ENCODE assay signal across 20 cellular contexts in genomic region chr2:191917967-191918651, GRCh38.
DNase-seq lines count a peak whose midpoint lies in the region; ATAC-seq and TF ChIP-seq lines count a peak whose summit lies in the region.
"Had no signal": no experiment of that assay in that cellular context is flagged by ENCODE, and none has a peak within 500 bp of the region (broad histone marks: within the 10 kb centered on the region; RNA-seq: fewer than 3 reads in every experiment).

No MANE protein-coding gene starts in this region.

- H3K4me1 Mint-ChIP-seq in activated T-helper 2 cell treated with anti-CD3 and anti-CD28 coated beads, Interferon-gamma antibody, Interleukin-2, Interleukin-4, amounts not matched to agents 10 μg/mL and 5 μg/mL and 100 μg/mL, durations not matched to agents 14 hours and 24 hours and 36 hours (ENCODE audit: low read depth): no peaks in the 10 kb centered on the region
- H3K4me1 Mint-ChIP-seq: activated naive CD8-positive, alpha-beta T cell treated with anti-CD3 and anti-CD28 coated beads, Interleukin-2, amount 10 ng/mL, durations not matched to agents 7 days and 5 days; naive thymus-derived CD8-positive, alpha-beta T cell had no signal

- H3K4me1 ChIP-seq in heart right ventricle (peaks cover 0 to 14% (median 0%) of the 10 kb centered on the region in 9 donors), smooth muscle cell (ENCODE audit: low read depth) (no peaks in the 10 kb centered on the region)
- H3K4me1 ChIP-seq: foreskin keratinocyte, prostate gland had no signal

- H3K4me3 ChIP-seq in heart right ventricle (no peak overlapping the region), smooth muscle cell (no peak overlapping the region)
- H3K4me3 ChIP-seq: lung, prostate gland had no signal

- no peak; the same call in 2 of the 3 replicates for ATAC-seq in SK-N-SH treated with all-trans-retinoic acid at 6 μM for 48 hours
- ATAC-seq in heart right ventricle: peak; percentile 73 to 98 (median 88)
- ATAC-seq: activated T-cell treated with anti-CD3 and anti-CD28 coated beads, Interleukin-2, amount 50 U/mL, for 4 hours; foreskin keratinocyte; naive thymus-derived CD8-positive, alpha-beta T cell; stimulated activated naive CD8-positive, alpha-beta T cell treated with anti-CD3 and anti-CD28 coated beads, Interleukin-15, Interleukin-2, amounts not matched to agents 100 U/mL and 50 U/mL, for 24 hours had no signal

- H3K9me3 ChIP-seq in heart right ventricle (no peaks in the 10 kb centered on the region), smooth muscle cell (replicated peaks; ENCODE audit: low read depth) (no peaks in the 10 kb centered on the region)
- H3K9me3 ChIP-seq: prostate gland had no signal

- DNase-seq in NCI-H1694 treated with DMSO at 0.1 percent for 48 hours (lab: John Stamatoyannopoulos, UW) (peak; percentile 56), NCI-H1694 (lab: John Stamatoyannopoulos, UW) (no peak), heart right ventricle (peak; percentile 12 to 18), smooth muscle cell (lab: John Stamatoyannopoulos, UW; ENCODE audit: unreplicated experiment) (no peak), GM10248 (ENCODE audit: extremely low spot score) (no peak)
- no peak for DNase-seq in central memory CD4-positive, alpha-beta T cell
- DNase-seq in activated T-helper 2 cell treated with anti-CD3 and anti-CD28 coated beads, Interferon-gamma antibody, Interleukin-2, Interleukin-4, amounts not matched to agents 10 μg/mL and 5 μg/mL and 100 μg/mL, durations not matched to agents 14 hours and 24 hours and 36 hours (ENCODE audit: low spot score): no peak
- DNase-seq: activated CD4-positive, alpha-beta T cell treated with anti-CD3 and anti-CD28 coated beads, Interleukin-2, amount 50 U/mL, for 48 hours; activated naive CD8-positive, alpha-beta T cell treated with anti-CD3 and anti-CD28 coated beads, Interleukin-2, amount 10 ng/mL, durations not matched to agents 7 days and 5 days; activated T-cell treated with anti-CD3 and anti-CD28 coated beads, Interleukin-2, amount 50 U/mL, for 4 hours; foreskin keratinocyte; naive thymus-derived CD8-positive, alpha-beta T cell; NCI-H510A; stimulated activated naive CD8-positive, alpha-beta T cell treated with anti-CD3 and anti-CD28 coated beads, Interleukin-15, Interleukin-2, amounts not matched to agents 100 U/mL and 50 U/mL, for 24 hours; SW 1271 had no signal

- no peak overlapping the region for H3K4me2 ChIP-seq in smooth muscle cell

- H2AFZ ChIP-seq in smooth muscle cell (ENCODE audit: low read depth): peak overlapping the region; percentile 15

- H3K36me3 ChIP-seq in heart right ventricle (no peaks in the 10 kb centered on the region), smooth muscle cell (ENCODE audit: low read depth) (no peaks in the 10 kb centered on the region)
- H3K36me3 ChIP-seq: prostate gland had no signal

- no peaks in the 10 kb centered on the region for H3K79me2 ChIP-seq in smooth muscle cell (ENCODE audit: low read depth)

- no peak overlapping the region for H3K4me3 Mint-ChIP-seq in activated T-helper 2 cell treated with anti-CD3 and anti-CD28 coated beads, Interferon-gamma antibody, Interleukin-2, Interleukin-4, amounts not matched to agents 10 μg/mL and 5 μg/mL and 100 μg/mL, durations not matched to agents 14 hours and 24 hours and 36 hours (ENCODE audit: low read depth)
- H3K4me3 Mint-ChIP-seq: activated naive CD8-positive, alpha-beta T cell treated with anti-CD3 and anti-CD28 coated beads, Interleukin-2, amount 10 ng/mL, durations not matched to agents 7 days and 5 days; activated T-cell treated with anti-CD3 and anti-CD28 coated beads, Interleukin-2, amount 50 U/mL, for 4 hours; CD14-positive monocyte; naive thymus-derived CD8-positive, alpha-beta T cell had no signal

- no peaks in the 10 kb centered on the region for H3K36me3 Mint-ChIP-seq in activated T-helper 2 cell treated with anti-CD3 and anti-CD28 coated beads, Interferon-gamma antibody, Interleukin-2, Interleukin-4, amounts not matched to agents 10 μg/mL and 5 μg/mL and 100 μg/mL, durations not matched to agents 14 hours and 24 hours and 36 hours (ENCODE audit: low read depth)
- H3K36me3 Mint-ChIP-seq: activated naive CD8-positive, alpha-beta T cell treated with anti-CD3 and anti-CD28 coated beads, Interleukin-2, amount 10 ng/mL, durations not matched to agents 7 days and 5 days; CD14-positive monocyte; naive thymus-derived CD8-positive, alpha-beta T cell had no signal

- H3K27me3 ChIP-seq in heart right ventricle (no peaks in the 10 kb centered on the region), smooth muscle cell (ENCODE audit: low read depth) (no peaks in the 10 kb centered on the region)
- H3K27me3 ChIP-seq: foreskin keratinocyte had no signal

- WGBS in heart right ventricle, 2 donors: 53 to 64% methylated on average over 9 of the region's 9 CpGs
- WGBS in smooth muscle cell (ENCODE audit: low lambda C conversion rate): 75% methylated on average over 9 of the region's 9 CpGs

- H3K27ac ChIP-seq in heart right ventricle (peak overlapping the region in 3 of 10 donors; percentile 3 to 37 (median 34)), smooth muscle cell (ENCODE audit: low read depth) (no peak overlapping the region)
- H3K27ac ChIP-seq: foreskin keratinocyte, prostate gland, VCaP had no signal

- no peak for TF ChIP-seq CTCF in heart right ventricle (IDR thresholded peaks at IDR 0.05)
- no peak for TF ChIP-seq CTCF in smooth muscle cell (IDR thresholded peaks at IDR 0.05; ENCODE audit: borderline replicate concordance, insufficient read depth, poor library complexity, severe bottlenecking)
- no peak for TF ChIP-seq CTCF in GM10248 (IDR thresholded peaks at IDR 0.05; ENCODE audit: control extremely low read depth, extremely low read depth, low read depth, missing control alignments)

- H3K27ac Mint-ChIP-seq in activated T-helper 2 cell treated with anti-CD3 and anti-CD28 coated beads, Interferon-gamma antibody, Interleukin-2, Interleukin-4, amounts not matched to agents 10 μg/mL and 5 μg/mL and 100 μg/mL, durations not matched to agents 14 hours and 24 hours and 36 hours: no peak overlapping the region
- H3K27ac Mint-ChIP-seq: activated naive CD8-positive, alpha-beta T cell treated with anti-CD3 and anti-CD28 coated beads, Interleukin-2, amount 10 ng/mL, durations not matched to agents 7 days and 5 days; naive thymus-derived CD8-positive, alpha-beta T cell had no signal

- CTCF ChIA-PET in GM10248 (lab: Yijun Ruan, JAX): interaction anchor here (0.7 kb wide), 1 partner anchor 12 kb away, joined by 3 read pairs; no protein-coding TSS in a partner anchor

- intact Hi-C loops in heart right ventricle (cut with DNase I): no loop called here
- intact Hi-C loops in activated T-helper 2 cell treated with anti-CD3 and anti-CD28 coated beads, Interferon-gamma antibody, Interleukin-2, Interleukin-4, amounts not matched to agents 10 μg/mL and 5 μg/mL and 100 μg/mL, durations not matched to agents 14 hours and 24 hours and 36 hours (cut with micrococcal nuclease): no loop called here

- H4K20me1 ChIP-seq in smooth muscle cell (ENCODE audit: low read depth): no peaks in the 10 kb centered on the region

- no peak overlapping the region for H3K9ac ChIP-seq in smooth muscle cell (ENCODE audit: low read depth)

- POLR2A ChIA-PET in GM10248 (lab: Yijun Ruan, JAX): no interaction called here

- H3K9me3 Mint-ChIP-seq in activated T-helper 2 cell treated with anti-CD3 and anti-CD28 coated beads, Interferon-gamma antibody, Interleukin-2, Interleukin-4, amounts not matched to agents 10 μg/mL and 5 μg/mL and 100 μg/mL, durations not matched to agents 14 hours and 24 hours and 36 hours: no peaks in the 10 kb centered on the region
- H3K9me3 Mint-ChIP-seq: activated naive CD8-positive, alpha-beta T cell treated with anti-CD3 and anti-CD28 coated beads, Interleukin-2, amount 10 ng/mL, durations not matched to agents 7 days and 5 days; activated T-cell treated with anti-CD3 and anti-CD28 coated beads, Interleukin-2, amount 50 U/mL, for 4 hours had no signal

- H3F3A ChIP-seq in smooth muscle cell (ENCODE audit: low read depth): no peaks in the 10 kb centered on the region

- no peaks in the 10 kb centered on the region for H3K27me3 Mint-ChIP-seq in activated T-helper 2 cell treated with anti-CD3 and anti-CD28 coated beads, Interferon-gamma antibody, Interleukin-2, Interleukin-4, amounts not matched to agents 10 μg/mL and 5 μg/mL and 100 μg/mL, durations not matched to agents 14 hours and 24 hours and 36 hours (ENCODE audit: low read depth)

TF ChIP-seq in SK-N-SH treated with all-trans-retinoic acid at 6 μM for 48 hours, 23 proteins besides CTCF, POLR2A, EP300 and RAD21:
- TF ChIP-seq SNAI2 (CRISPR knock-in tag; IDR thresholded peaks at IDR 0.05) (no peak), ARNTL (CRISPR knock-in tag; IDR thresholded peaks at IDR 0.05; ENCODE audit: borderline replicate concordance, low read depth) (no peak), ESRRG (CRISPR knock-in tag; IDR thresholded peaks at IDR 0.05) (no peak), ZC3H10 (CRISPR knock-in tag; IDR thresholded peaks at IDR 0.05) (no peak), TOX (CRISPR knock-in tag; IDR thresholded peaks at IDR 0.05; ENCODE audit: borderline replicate concordance) (no peak), BACH2 (CRISPR knock-in tag; IDR thresholded peaks at IDR 0.05; ENCODE audit: borderline replicate concordance) (no peak), TCF4 (CRISPR knock-in tag; IDR thresholded peaks at IDR 0.05; ENCODE audit: borderline replicate concordance) (peak; percentile 31; the same call in 1 of the 2 replicates), GLIS3 (CRISPR knock-in tag; IDR thresholded peaks at IDR 0.05) (no peak)
TF ChIP-seq in SK-N-SH treated with all-trans-retinoic acid at 6 μM for 48 hours: peak in this region for 1.

Comparison
In these comparisons a context has a peak if more than half of its experiments do, and no peak if none do; other contexts are left out.
1. DNase-seq: peak in NCI-H1694 treated with DMSO at 0.1 percent for 48 hours (single experiment) and heart right ventricle (2 of 2); none in NCI-H1694 (single experiment), smooth muscle cell (single experiment), GM10248 (single experiment), central memory CD4-positive, alpha-beta T cell (single experiment) and activated T-helper 2 cell treated with anti-CD3 and anti-CD28 coated beads, Interferon-gamma antibody, Interleukin-2, Interleukin-4, amounts not matched to agents 10 μg/mL and 5 μg/mL and 100 μg/mL, durations not matched to agents 14 hours and 24 hours and 36 hours (single experiment).